16 cellular contexts compared by ENCODE assay signal in the genomic region with DNA sequence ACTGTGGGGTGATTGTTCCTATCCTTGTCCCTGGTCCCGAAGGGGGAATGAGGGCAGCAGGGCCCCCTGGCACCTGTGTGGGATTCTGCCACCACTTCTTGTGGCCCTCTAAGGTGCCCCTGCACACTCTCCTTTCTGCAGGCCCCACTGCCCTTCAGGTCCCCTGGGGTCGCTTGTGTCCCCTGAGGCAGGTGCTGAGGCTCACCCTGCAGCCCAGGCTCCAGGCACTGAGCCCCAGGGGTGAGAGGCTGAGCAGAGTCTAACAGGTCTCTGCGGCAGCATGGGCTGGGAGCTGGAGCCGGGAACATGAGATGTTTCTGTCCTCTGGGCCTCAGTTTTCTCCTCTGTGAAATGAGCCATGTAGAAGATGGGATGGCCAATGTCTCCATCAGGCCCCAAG.
"Had no signal": no experiment of that assay in that cellular context is flagged by ENCODE, and none has a peak within 500 bp of the region (broad histone marks: within the 10 kb centered on the region; RNA-seq: fewer than 3 reads in every experiment).

No MANE protein-coding gene starts in this region.

- H3K36me3 ChIP-seq: esophagus muscularis mucosa, gastrocnemius medialis, tibial artery, upper lobe of left lung had no signal

- H3K27me3 ChIP-seq: gastrocnemius medialis, upper lobe of left lung had no signal

- H3K9me3 ChIP-seq: esophagus muscularis mucosa, gastrocnemius medialis, tibial artery, upper lobe of left lung had no signal

- DNase-seq: effector memory CD8-positive, alpha-beta T cell; gastrocnemius medialis; immature natural killer cell; left colon; mesendoderm; naive B cell; stimulated activated CD4-positive, alpha-beta T cell treated with anti-CD3 and anti-CD28 coated beads, Interleukin-2, amount 100 ng/mL, for 24 hours; stimulated activated CD4-positive, alpha-beta T cell treated with anti-CD3 and anti-CD28 coated beads, Interleukin-4, amount 100 ng/mL, for 4 hours; stimulated activated naive CD4-positive, alpha-beta T cell treated with Interleukin-2 at 50 U/mL for 16 hours; tibial artery; upper lobe of left lung had no signal

- H3K4me1 Mint-ChIP-seq: immature natural killer cell had no signal

- H3K4me3 ChIP-seq: esophagus muscularis mucosa, gastrocnemius medialis, tibial artery, upper lobe of left lung had no signal

- H3K36me3 Mint-ChIP-seq: immature natural killer cell, naive B cell had no signal

- ATAC-seq: effector memory CD8-positive, alpha-beta T cell; gastrocnemius medialis; left colon; sciatic nerve had no signal

- H3K9me3 Mint-ChIP-seq: dendritic cell treated with granulocyte-macrophage colony-stimulating factor and Interleukin-4, amounts not matched to agents 40 ng/mL and 50 ng/mL, for 4 days; effector memory CD8-positive, alpha-beta T cell; immature natural killer cell; naive B cell; nephron had no signal

- H3K4me3 Mint-ChIP-seq: dendritic cell treated with granulocyte-macrophage colony-stimulating factor and Interleukin-4, amounts not matched to agents 40 ng/mL and 50 ng/mL, for 4 days; effector memory CD8-positive, alpha-beta T cell; immature natural killer cell; naive B cell; nephron had no signal

- H3K4me1 ChIP-seq: gastrocnemius medialis, upper lobe of left lung had no signal

- H3K27ac Mint-ChIP-seq: dendritic cell treated with granulocyte-macrophage colony-stimulating factor and Interleukin-4, amounts not matched to agents 40 ng/mL and 50 ng/mL, for 4 days; immature natural killer cell; naive B cell had no signal

- H3K27ac ChIP-seq: epithelial cell of prostate, esophagus muscularis mucosa, gastrocnemius medialis, tibial artery, upper lobe of left lung had no signal
